In genomic region chr19:6108721-6109633, GRCh38 we compare ENCODE assay signal across 7 cellular contexts. TPM values are rescaled to one million over a fixed set of nuclear protein-coding genes. Genes with fewer than 3 reads are reported as not detected.
A peak's percentile ranks its signal among the peaks of the same experiment; 100 is the strongest.
DNase-seq lines count a peak whose midpoint lies in the region; ATAC-seq and TF ChIP-seq lines count a peak whose summit lies in the region.

No MANE protein-coding gene starts in this region.

- H3K9me3 ChIP-seq in Peyer's patch (no peaks in the 10 kb centered on the region), trophoblast cell (ENCODE audit: insufficient read depth, low read depth, low read length) (peaks cover 3% of the 10 kb centered on the region)

- no peak overlapping the region for H3K9ac ChIP-seq in trophoblast cell (ENCODE audit: low read length)

- H2BK12ac ChIP-seq in trophoblast cell (ENCODE audit: low read length) = no peak overlapping the region

- no peak for TF ChIP-seq CTCF in Peyer's patch (IDR thresholded peaks at IDR 0.05)

- peak overlapping the region; percentile 79 for H3K4me2 ChIP-seq in trophoblast cell (ENCODE audit: low read length)

- no peak overlapping the region for H3K14ac ChIP-seq in trophoblast cell (ENCODE audit: low read length)

- H3K36me3 ChIP-seq in H7 (replicated peaks; ENCODE audit: control insufficient read depth, insufficient read depth, low read length) (no peaks in the 10 kb centered on the region), Peyer's patch (no peaks in the 10 kb centered on the region), trophoblast cell (ENCODE audit: control insufficient read depth in 1 of 2, insufficient read depth in 2 of 2, low read length in 2 of 2) (no peaks in the 10 kb centered on the region)

- no peak overlapping the region for H3K4ac ChIP-seq in trophoblast cell (ENCODE audit: low read depth, low read length)

- ATAC-seq in activated naive CD4-positive, alpha-beta T cell treated with anti-CD3 and anti-CD28 coated beads, Interleukin-2, amount 50 U/mL, for 72 hours = no peak
- no peak for ATAC-seq in GM19455 (IDR thresholded peaks at IDR 0.05; ENCODE audit: unreplicated experiment)

- intact Hi-C loops in cardiac septum (cut with DNase I) = no loop called here

- peaks cover 1% of the 10 kb centered on the region for H3K79me1 ChIP-seq in trophoblast cell (ENCODE audit: low read length)

- WGBS in trophoblast cell (ENCODE audit: extremely low coverage, insufficient coverage, insufficient read length) = no CpG with 5 or more reads among the region's 47 CpGs

- no peak overlapping the region for H3K23ac ChIP-seq in trophoblast cell (ENCODE audit: low read length)

- no peak overlapping the region for H2AFZ ChIP-seq in trophoblast cell (ENCODE audit: insufficient read depth, low read length, poor library complexity)

- H3K27ac ChIP-seq in Peyer's patch (peak overlapping the region; percentile 56 to 86 (median 64)), trophoblast cell (ENCODE audit: low read depth, low read length) (no peak overlapping the region)

- H3K27me3 ChIP-seq in H7 (ENCODE audit: control insufficient read depth, insufficient read depth, low read length) (peaks cover 24% of the 10 kb centered on the region), Peyer's patch (no peaks in the 10 kb centered on the region), trophoblast cell (ENCODE audit: insufficient read depth, low read length) (peaks cover 16% of the 10 kb centered on the region)

- no peak overlapping the region for H2BK120ac ChIP-seq in trophoblast cell (ENCODE audit: insufficient read depth, low read length, poor library complexity)

- H4K91ac ChIP-seq in trophoblast cell (ENCODE audit: low read depth, low read length) = no peak overlapping the region

- H3K18ac ChIP-seq in trophoblast cell (ENCODE audit: low read length) = no peak overlapping the region

- H2BK5ac ChIP-seq in trophoblast cell (ENCODE audit: low read depth, low read length, poor library complexity) = no peak overlapping the region

- no peak overlapping the region for H4K8ac ChIP-seq in trophoblast cell (ENCODE audit: low read depth, low read length)

- no peaks in the 10 kb centered on the region for H3K79me2 ChIP-seq in trophoblast cell (ENCODE audit: control insufficient read depth, insufficient read depth, low read length, poor library complexity)

- H2AK5ac ChIP-seq in trophoblast cell (ENCODE audit: low read length) = no peak overlapping the region

- H3K9me3 Mint-ChIP-seq in activated naive CD4-positive, alpha-beta T cell treated with anti-CD3 and anti-CD28 coated beads, Interleukin-2, amount 50 U/mL, for 72 hours = no peaks in the 10 kb centered on the region

- peaks cover 7 to 15% of the 10 kb centered on the region in 2 donors for H3K36me3 Mint-ChIP-seq in activated naive CD4-positive, alpha-beta T cell treated with anti-CD3 and anti-CD28 coated beads, Interleukin-2, amount 50 U/mL, for 72 hours

- TF ChIP-seq POLR2A in Peyer's patch (IDR thresholded peaks at IDR 0.05) = no peak

- H4K12ac ChIP-seq in trophoblast cell (ENCODE audit: low read depth, low read length) = no peak overlapping the region

- H3K4me1 ChIP-seq in Peyer's patch (peaks cover 6 to 14% (median 8%) of the 10 kb centered on the region in 4 donors), trophoblast cell (ENCODE audit: control insufficient read depth in 1 of 2, insufficient read depth in 2 of 2, low read length in 2 of 2) (peaks cover 7 to 8% of the 10 kb centered on the region in 2 experiments)

- peak overlapping the region; percentile 34 for H3K4me3 ChIP-seq in H7 (ENCODE audit: insufficient read depth, low read depth, low read length)
- peak overlapping the region; percentile 56 to 87 (median 84) for H3K4me3 ChIP-seq in Peyer's patch
- H3K4me3 ChIP-seq in trophoblast cell (ENCODE audit: low read depth, low read length) = no peak overlapping the region

- peak; percentile 81 for DNase-seq in H7
- DNase-seq in Peyer's patch = peak; percentile 29 to 70 (median 69)
- DNase-seq in activated naive CD4-positive, alpha-beta T cell treated with anti-CD3 and anti-CD28 coated beads, Interleukin-2, amount 50 U/mL, for 72 hours (ENCODE audit: low spot score in 2 of 2) = peak in 1 of 2 donors; percentile 55
- DNase-seq in cardiac septum (ENCODE audit: low spot score) = peak; percentile 81
- DNase-seq in trophoblast cell = peak; percentile 35 to 67
- no peak for DNase-seq in RPMI8226

- peak overlapping the region; percentile 94 to 98 for H3K27ac Mint-ChIP-seq in activated naive CD4-positive, alpha-beta T cell treated with anti-CD3 and anti-CD28 coated beads, Interleukin-2, amount 50 U/mL, for 72 hours

RNA-seq across cellular contexts. Expression of gene RFX2, which starts 1.3 kb away (rescaled TPM):
- total RNA-seq in H7 (2014; rRNA removed; shearing (Covaris generic)) = 2.9 and 3.8 TPM in 2 replicates
- total RNA-seq in Peyer's patch = 10 to 100 TPM in 2 of 4 donors, 1 to 10 TPM in 2; 2.6 to 33.9 (median 10.3) TPM
- 10 to 100 TPM; 11.2 to 13.8 TPM for total RNA-seq in activated naive CD4-positive, alpha-beta T cell treated with anti-CD3 and anti-CD28 coated beads, Interleukin-2, amount 50 U/mL, for 72 hours
- total RNA-seq in cardiac septum = 4.0 TPM
- 2.4 and 2.9 TPM in 2 replicates for polyA plus RNA-seq in trophoblast cell (2013)

RNA-seq across cellular contexts. Expression of gene ACSBG2, which starts 26.5 kb away (rescaled TPM):
- not detected in 2 replicates for total RNA-seq in H7 (2014; rRNA removed; shearing (Covaris generic))
- total RNA-seq in Peyer's patch (under 1 TPM in 1 of 4 donors, not detected in 3; 0.57 TPM), cardiac septum (not detected)
- total RNA-seq in activated naive CD4-positive, alpha-beta T cell treated with anti-CD3 and anti-CD28 coated beads, Interleukin-2, amount 50 U/mL, for 72 hours = under 1 TPM; 0.16 to 0.72 TPM
- not detected in 2 replicates for polyA plus RNA-seq in trophoblast cell (2013)
